8 cellular contexts compared by ENCODE assay signal in genomic region chr2:197311521-197312033, GRCh38. TPM values are rescaled to one million over a fixed set of nuclear protein-coding genes. Genes with fewer than 3 reads are reported as not detected.
DNase-seq lines count a peak whose midpoint lies in the region; TF ChIP-seq lines count a peak whose summit lies in the region.

No MANE protein-coding gene starts in this region.

- H2AFZ ChIP-seq in PC-9: peak overlapping the region; percentile 71

- H3K36me3 ChIP-seq in PC-9 (ENCODE audit: low read depth) (no peaks in the 10 kb centered on the region), endodermal cell (ENCODE audit: control insufficient read depth, insufficient read depth, low read length) (no peaks in the 10 kb centered on the region), spleen (no peaks in the 10 kb centered on the region)

- intact Hi-C loops in PC-9 (cut with micrococcal nuclease; ENCODE audit: unreplicated experiment): loop anchor here (10.0 kb wide), 1 partner anchor 63 kb away; no protein-coding TSS in a partner anchor
- intact Hi-C loops in spleen (cut with DNase I; ENCODE audit: low total_unique reads): loop anchor here (5.0 kb wide), 1 partner anchor 119 kb away; no protein-coding TSS in a partner anchor

- H3K9me2 ChIP-seq in PC-9 (ENCODE audit: insufficient read depth): no peaks in the 10 kb centered on the region; the same call in 1 of the 2 replicates

- WGBS in endodermal cell (ENCODE audit: insufficient coverage in 1 of 2, insufficient read length in 1 of 2), 2 experiments: 75 to 84% methylated on average over 3 to 5 of the region's 5 CpGs
- WGBS in spleen, 5 donors: 62 to 71% (median 66%) methylated on average over 5 of the region's 5 CpGs

- H3F3A ChIP-seq in PC-9 (ENCODE audit: insufficient read depth, low read depth): peaks cover 9% of the 10 kb centered on the region; the same call in 1 of the 2 replicates

- POLR2A ChIA-PET in PC-9 (lab: Charles Lee; ENCODE audit: unreplicated experiment): interaction anchor here (0.6 kb wide), 1 partner anchor 71 kb away, joined by 3 read pairs; no protein-coding TSS in a partner anchor

- H3K4me1 Mint-ChIP-seq in endodermal cell: peaks cover 32% of the 10 kb centered on the region

- H3K4me1 ChIP-seq in PC-9 (replicated peaks; ENCODE audit: insufficient read depth) (peaks cover 11% of the 10 kb centered on the region; the same call in 1 of the 2 replicates), endodermal cell (ENCODE audit: control insufficient read depth, insufficient read depth, low read length) (peaks cover 9% of the 10 kb centered on the region), spleen (peaks cover 7 to 52% (median 37%) of the 10 kb centered on the region in 6 donors)

- no peak overlapping the region for H3K27ac ChIP-seq in PC-9
- no peak overlapping the region for H3K27ac ChIP-seq in endodermal cell (ENCODE audit: low read depth, low read length)
- H3K27ac ChIP-seq in spleen: peak overlapping the region in 7 of 8 donors; percentile 93 to 98 (median 96)
- H3K27ac ChIP-seq in coronary artery: peak overlapping the region in 1 of 2 donors; percentile 94

- H3K27me3 ChIP-seq in PC-9 (ENCODE audit: insufficient read depth, low read depth) (no peaks in the 10 kb centered on the region), endodermal cell (ENCODE audit: control insufficient read depth, insufficient read depth, low read length, poor library complexity, severe bottlenecking) (peaks cover 33% of the 10 kb centered on the region), spleen (replicated peaks in 1 of 7) (no peaks in the 10 kb centered on the region)

- H3K4me2 ChIP-seq in PC-9: peak overlapping the region; percentile 75

- H3K79me2 ChIP-seq in PC-9 (ENCODE audit: low read depth): no peaks in the 10 kb centered on the region

- H3K36me3 Mint-ChIP-seq in endodermal cell (ENCODE audit: low read depth): no peaks in the 10 kb centered on the region

- no peak overlapping the region for H3K27ac Mint-ChIP-seq in endodermal cell

- TF ChIP-seq CTCF in PC-9 (conservative IDR thresholded peaks at IDR 0.05): no peak
- no peak for TF ChIP-seq CTCF in endodermal cell (conservative IDR thresholded peaks at IDR 0.05)
- TF ChIP-seq CTCF in spleen (IDR thresholded peaks at IDR 0.05 in 8 of 11, conservative IDR thresholded peaks at IDR 0.05 in 3 of 11): no peak
- TF ChIP-seq CTCF in coronary artery (IDR thresholded peaks at IDR 0.05): no peak

- no peak for TF ChIP-seq POLR2A in spleen (IDR thresholded peaks at IDR 0.05)

- H3K4me3 Mint-ChIP-seq in endodermal cell: peak overlapping the region; percentile 83

- DNase-seq in NCI-H1105 treated with DMSO at 0.1 percent for 48 hours (lab: John Stamatoyannopoulos, UW) (peak; percentile 5), NCI-H1105 (lab: John Stamatoyannopoulos, UW) (no peak), PC-9 (peak; percentile 5 to 41), endodermal cell (no peak), spleen (no peak), NCI-H187 (lab: John Stamatoyannopoulos, UW) (no peak), NAMALWA (ENCODE audit: low spot score) (no peak), coronary artery (ENCODE audit: low spot score) (no peak)

- no peaks in the 10 kb centered on the region for H4K20me1 ChIP-seq in PC-9 (ENCODE audit: insufficient read depth)

- no TSS peak for BruUV-seq in PC-9 (replicated peaks; lab: Mats Ljungman, UMichigan)

- H3K9me3 Mint-ChIP-seq in endodermal cell: no peaks in the 10 kb centered on the region

- H3K9ac ChIP-seq in endodermal cell (ENCODE audit: extremely low read depth, low read length, poor library complexity, severe bottlenecking): peak overlapping the region; percentile 2

- CTCF ChIA-PET in PC-9 (lab: Charles Lee): no interaction called here

- peak overlapping the region; percentile 56; the same call in 1 of the 2 replicates for H3K4me3 ChIP-seq in PC-9
- H3K4me3 ChIP-seq in endodermal cell (ENCODE audit: low read length): peak overlapping the region; percentile 75
- H3K4me3 ChIP-seq in spleen: peak overlapping the region in 2 of 8 donors; percentile 68 to 87
- no peak overlapping the region for H3K4me3 ChIP-seq in coronary artery

- H3K9me3 ChIP-seq in PC-9 (ENCODE audit: insufficient read depth, low read depth) (no peaks in the 10 kb centered on the region), endodermal cell (ENCODE audit: control insufficient read depth, low read length) (no peaks in the 10 kb centered on the region), spleen (no peaks in the 10 kb centered on the region)

- H3K27me3 Mint-ChIP-seq in endodermal cell (ENCODE audit: insufficient read depth): peaks cover 37% of the 10 kb centered on the region

RNA-seq across cellular contexts. Expression of gene ANKRD44, which starts 1.0 kb away (rescaled TPM):
- 1.7 and 3.4 TPM in 2 replicates for total RNA-seq in PC-9 (2021)
- total RNA-seq in endodermal cell: 10 to 100 TPM in 1 of 2 donors, 1 to 10 TPM in 1; 6.2 to 10.6 TPM
- 3.2 TPM for polyA plus RNA-seq in endodermal cell (2013, experiment 1 of 2)
- polyA plus RNA-seq in endodermal cell (2013, experiment 2 of 2): 2.2 TPM
- 100 to 1,000 TPM; 108 to 183 (median 145) TPM for total RNA-seq in spleen
- polyA plus RNA-seq in spleen: 10 to 100 TPM; 16.0 to 18.5 (median 16.3) TPM

Comparison
In these comparisons a context has a peak if more than half of its experiments do, and no peak if none do; other contexts are left out.
1. DNase-seq: peak in NCI-H1105 treated with DMSO at 0.1 percent for 48 hours (single experiment) and PC-9 (2 of 2); none in NCI-H1105 (single experiment), endodermal cell (single experiment), spleen (single experiment), NCI-H187 (0 of 2), NAMALWA (single experiment) and coronary artery (single experiment).
2. H3K27ac ChIP-seq: peak in spleen (7 of 8); none in PC-9 (single experiment) and endodermal cell (single experiment).
3. RNA of gene ANKRD44, which starts 1.0 kb away (total RNA-seq): 108 to 183 TPM in spleen; 6.2 to 10.6 TPM in endodermal cell and 1.7 to 3.4 TPM in PC-9; every median in the first group is over 4 times any median in the second.